Comparison of ENCODE assay signal across 10 cellular contexts in the genomic region with DNA sequence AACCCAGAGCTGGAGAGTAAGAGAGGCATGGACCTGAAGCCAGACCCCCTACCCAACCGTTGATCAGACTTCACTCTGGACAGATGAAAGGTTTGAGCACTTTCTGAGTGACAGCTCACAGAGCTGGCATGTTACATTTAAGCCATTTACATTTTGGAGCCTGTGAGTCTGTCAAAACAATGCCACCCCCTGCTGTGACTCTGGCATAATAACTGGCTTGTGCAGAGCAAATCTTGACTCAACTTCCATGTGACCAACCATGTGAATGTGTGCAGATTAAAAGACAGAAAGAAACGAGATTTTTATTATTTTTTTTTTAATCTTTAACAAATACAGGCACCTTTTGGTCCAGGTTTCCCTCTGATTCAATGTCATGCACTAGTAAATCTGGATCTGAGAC. TPM values are rescaled to one million over a fixed set of nuclear protein-coding genes. Genes with fewer than 3 reads are reported as not detected.
A peak's percentile ranks its signal among the peaks of the same experiment; 100 is the strongest.
DNase-seq lines count a peak whose midpoint lies in the region; ATAC-seq and TF ChIP-seq lines count a peak whose summit lies in the region.
"Had no signal": no experiment of that assay in that cellular context is flagged by ENCODE, and none has a peak within 500 bp of the region (broad histone marks: within the 10 kb centered on the region; RNA-seq: fewer than 3 reads in every experiment).

No MANE protein-coding gene starts in this region.

- no peaks in the 10 kb centered on the region for H3K36me3 ChIP-seq in PC-9 (ENCODE audit: low read depth)
- H3K36me3 ChIP-seq in upper lobe of right lung = no peaks in the 10 kb centered on the region

- CTCF ChIA-PET in PC-9 (lab: Charles Lee) = interaction anchor here (0.8 to 1.2 kb wide), 2 partner anchors 15 to 20 kb away, joined by 3 to 5 read pairs; no protein-coding TSS in a partner anchor

- H3K36me3 Mint-ChIP-seq in glutamatergic neuron (ENCODE audit: unreplicated experiment) = peaks cover 5% of the 10 kb centered on the region

- H3K9me2 ChIP-seq in PC-9 (ENCODE audit: insufficient read depth) = no peaks in the 10 kb centered on the region

- no peaks in the 10 kb centered on the region for H3K79me2 ChIP-seq in PC-9 (ENCODE audit: low read depth)

- H3K4me3 ChIP-seq in PC-9 (no peak overlapping the region), upper lobe of right lung (no peak overlapping the region)

- H3F3A ChIP-seq in PC-9 (ENCODE audit: insufficient read depth, low read depth) = 0 out of 2 replicates have a peak, but pooled peaks cover 9% of the 10 kb centered on the region

- H3K9me3 ChIP-seq in PC-9 (ENCODE audit: insufficient read depth, low read depth) = no peaks in the 10 kb centered on the region
- H3K9me3 ChIP-seq in upper lobe of right lung = no peaks in the 10 kb centered on the region

- H3K27me3 Mint-ChIP-seq in glutamatergic neuron (ENCODE audit: unreplicated experiment) = peaks cover 5% of the 10 kb centered on the region

- no peaks in the 10 kb centered on the region for H3K9me3 Mint-ChIP-seq in glutamatergic neuron (ENCODE audit: unreplicated experiment)

- H3K4me1 ChIP-seq in PC-9 (replicated peaks; ENCODE audit: insufficient read depth) (peaks cover 40% of the 10 kb centered on the region), upper lobe of right lung (no peaks in the 10 kb centered on the region)

- peaks cover 11% of the 10 kb centered on the region for H3K4me1 Mint-ChIP-seq in glutamatergic neuron (ENCODE audit: low read depth, unreplicated experiment)

- H3K27ac Mint-ChIP-seq in glutamatergic neuron (ENCODE audit: unreplicated experiment) = no peak overlapping the region

- no TSS peak for BruUV-seq in PC-9 (replicated peaks; lab: Mats Ljungman, UMichigan)

- H2AFZ ChIP-seq in PC-9 = no peak overlapping the region

- H3K4me3 Mint-ChIP-seq in glutamatergic neuron (ENCODE audit: unreplicated experiment) = no peak overlapping the region

- TF ChIP-seq CTCF in PC-9 (conservative IDR thresholded peaks at IDR 0.05) = no peak
- no peak for TF ChIP-seq CTCF in upper lobe of right lung (IDR thresholded peaks at IDR 0.05)
- no peak for TF ChIP-seq CTCF in glutamatergic neuron (IDR thresholded peaks at IDR 0.05; ENCODE audit: partially characterized antibody, unreplicated experiment)

- ATAC-seq in upper lobe of right lung = no peak
- ATAC-seq: activated CD4-positive, CD25-positive, alpha-beta regulatory T cell treated with anti-CD3 and anti-CD28 coated beads, Interleukin-2, amount 50 U/mL, for 24 hours had no signal

- H3K27ac ChIP-seq in PC-9 = no peak overlapping the region
- no peak overlapping the region for H3K27ac ChIP-seq in upper lobe of right lung

- H3K4me2 ChIP-seq in PC-9 = peak overlapping the region; percentile 14; the same call in 1 of the 2 replicates

- in situ Hi-C loops in Caki2 (cut with HindIII; ENCODE audit: low pct_unique_long_range_greater_than_20kb, low sequenced_read_pairs) = no loop called here

- no peaks in the 10 kb centered on the region for H3K27me3 ChIP-seq in PC-9 (ENCODE audit: insufficient read depth, low read depth)
- H3K27me3 ChIP-seq in upper lobe of right lung = no peaks in the 10 kb centered on the region

- no peaks in the 10 kb centered on the region for H4K20me1 ChIP-seq in PC-9 (ENCODE audit: insufficient read depth)

- DNase-seq in Caki2 (ENCODE audit: low read depth) = peak; percentile 74
- DNase-seq in PC-9 = peak; percentile 55 to 79
- peak; percentile 63 for DNase-seq in kidney glomerular epithelial cell (lab: John Stamatoyannopoulos, UW)
- DNase-seq in stimulated activated CD4-positive, alpha-beta T cell treated with anti-CD3 and anti-CD28 coated beads, Interleukin-12 subunit alpha, Interleukin-12 subunit beta, amount 100 ng/mL, for 4 hours = no peak
- DNase-seq in upper lobe of right lung = no peak
- no peak for DNase-seq in NCI-H1436 treated with DMSO at 0.1 percent for 48 hours (lab: John Stamatoyannopoulos, UW)
- no peak for DNase-seq in glutamatergic neuron
- DNase-seq: activated gamma-delta T cell treated with Interleukin-2 at 50 U/mL for 16 hours had no signal

- TF ChIP-seq RAD21 in Ishikawa (IDR thresholded peaks at IDR 0.05; ENCODE audit: low read depth) = no peak

- POLR2A ChIA-PET in PC-9 (lab: Charles Lee; ENCODE audit: unreplicated experiment) = no interaction called here

- no peak; the same call in 1 of the 2 replicates for TF ChIP-seq EP300 in Ishikawa (IDR thresholded peaks at IDR 0.05; ENCODE audit: borderline replicate concordance)

- intact Hi-C loops in PC-9 (cut with micrococcal nuclease; ENCODE audit: unreplicated experiment) (no loop called here), upper lobe of right lung (cut with DNase I) (no loop called here)

TF ChIP-seq in Ishikawa, 13 proteins besides CTCF, POLR2A, EP300 and RAD21:
- peak; percentile 54; the same call in 1 of the 2 replicates for TF ChIP-seq NFIC (IDR thresholded peaks at IDR 0.05)
- TF ChIP-seq, protein P1, sequence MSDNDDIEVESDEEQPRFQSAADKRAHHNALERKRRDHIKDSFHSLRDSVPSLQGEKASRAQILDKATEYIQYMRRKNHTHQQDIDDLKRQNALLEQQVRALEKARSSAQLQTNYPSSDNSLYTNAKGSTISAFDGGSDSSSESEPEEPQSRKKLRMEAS (IDR thresholded peaks at IDR 0.05) = peak; percentile 23; the same call in 1 of the 2 replicates
- peak; percentile 36; the same call in 1 of the 2 replicates for TF ChIP-seq TCF12 (IDR thresholded peaks at IDR 0.05; ENCODE audit: low read depth)
- no peak for TF ChIP-seq EGR1 (IDR thresholded peaks at IDR 0.05)
- TF ChIP-seq ZBTB7A (IDR thresholded peaks at IDR 0.05; ENCODE audit: low read depth) = no peak
- TF ChIP-seq TAF1 (IDR thresholded peaks at IDR 0.05; ENCODE audit: low read depth) = no peak

RNA-seq across cellular contexts. Expression of a gene that starts 48.5 kb away (rescaled TPM):
- 18.2 and 27.0 TPM in 2 replicates for total RNA-seq in Caki2 (2014; rRNA removed; shearing (Covaris generic); ENCODE audit: low replicate concordance)
- total RNA-seq in PC-9 (2021) (24.4 and 29.3 TPM in 2 replicates), upper lobe of right lung (32.8 TPM), glutamatergic neuron (ENCODE audit: unreplicated experiment) (45.3 TPM)

RNA-seq across cellular contexts. Expression of a gene that starts 48.5 kb away (rescaled TPM):
- 20.9 and 38.7 TPM in 2 replicates for total RNA-seq in Caki2 (2014; rRNA removed; shearing (Covaris generic); ENCODE audit: low replicate concordance)
- total RNA-seq in PC-9 (2021) (17.1 and 18.9 TPM in 2 replicates), upper lobe of right lung (37.4 TPM), glutamatergic neuron (ENCODE audit: unreplicated experiment) (25.8 TPM)

Comparison
In these comparisons a context has a peak if more than half of its experiments do, and no peak if none do; other contexts are left out.
1. DNase-seq: peak in Caki2 (single experiment), PC-9 (2 of 2) and kidney glomerular epithelial cell (single experiment); none in stimulated activated CD4-positive, alpha-beta T cell treated with anti-CD3 and anti-CD28 coated beads, Interleukin-12 subunit alpha, Interleukin-12 subunit beta, amount 100 ng/mL, for 4 hours (single experiment), upper lobe of right lung (single experiment), NCI-H1436 treated with DMSO at 0.1 percent for 48 hours (single experiment) and glutamatergic neuron (single experiment).